In genomic region chr15:77870195-77871065, GRCh38 we compare ENCODE assay signal across 8 cellular contexts.
A peak's percentile ranks its signal among the peaks of the same experiment; 100 is the strongest.
DNase-seq lines count a peak whose midpoint lies in the region; ATAC-seq and TF ChIP-seq lines count a peak whose summit lies in the region.

No MANE protein-coding gene starts in this region.

- peaks cover 3% of the 10 kb centered on the region for H3K4me1 Mint-ChIP-seq in osteocyte (ENCODE audit: unreplicated experiment)

- peak; percentile 76 for TF ChIP-seq CTCF in osteocyte (IDR thresholded peaks at IDR 0.05)

- no peaks in the 10 kb centered on the region for H3K27me3 Mint-ChIP-seq in osteocyte (ENCODE audit: unreplicated experiment)

- ATAC-seq in GM21367 (IDR thresholded peaks at IDR 0.05; ENCODE audit: unreplicated experiment): no peak
- ATAC-seq in HG02763 (IDR thresholded peaks at IDR 0.05; ENCODE audit: unreplicated experiment): no peak

- DNase-seq in Caki2 (ENCODE audit: low read depth) (peak; percentile 53), HAP-1 (ENCODE audit: low spot score in 2 of 2) (peak; percentile 71 to 94), NOMO-1 (lab: John Stamatoyannopoulos, UW; ENCODE audit: unreplicated experiment in 2 of 2) (peak; percentile 40 to 42), glomerular endothelial cell (ENCODE audit: extremely low read depth, low read depth, low spot score) (peak; percentile 14), osteocyte (ENCODE audit: extremely low spot score, unreplicated experiment) (peak; percentile 90)
- peak; percentile 65 to 74 for DNase-seq in activated T-cell treated with anti-CD3 and anti-CD28 coated beads, Interleukin-2, amount 50 U/mL, for 48 hours

- H3K4me1 ChIP-seq in HAP-1: no peaks in the 10 kb centered on the region

- in situ Hi-C loops in Caki2 (cut with HindIII; ENCODE audit: low pct_unique_long_range_greater_than_20kb, low sequenced_read_pairs): no loop called here
- in situ Hi-C loops in HAP-1 (cut with MboI; ENCODE audit: low sequenced_read_pairs): loop anchor here (10.0 kb wide), 1 partner anchor 756 kb away; no protein-coding TSS in a partner anchor

- no peaks in the 10 kb centered on the region for H3K36me3 Mint-ChIP-seq in osteocyte (ENCODE audit: unreplicated experiment)

- H3K36me3 ChIP-seq in HAP-1 (replicated peaks): no peaks in the 10 kb centered on the region

- no peaks in the 10 kb centered on the region for H3K9me3 Mint-ChIP-seq in osteocyte (ENCODE audit: unreplicated experiment)

- no peaks in the 10 kb centered on the region; the same call in 1 of the 2 replicates for H3K27me3 ChIP-seq in HAP-1 (ENCODE audit: low read depth)

- H3K27ac Mint-ChIP-seq in osteocyte (ENCODE audit: unreplicated experiment): no peak overlapping the region

- no peak overlapping the region for H3K4me3 ChIP-seq in HAP-1

- H3K4me3 Mint-ChIP-seq in osteocyte (ENCODE audit: unreplicated experiment): no peak overlapping the region

- H3K9me3 ChIP-seq in HAP-1: no peaks in the 10 kb centered on the region

Comparison
In these comparisons a context has a peak if more than half of its experiments do, and no peak if none do; other contexts are left out.
1. DNase-seq: peak in every context shown above with its lines; median percentile 90 in osteocyte; 82 in HAP-1; 70 in activated T-cell treated with anti-CD3 and anti-CD28 coated beads, Interleukin-2, amount 50 U/mL, for 48 hours; 53 in Caki2; 41 in NOMO-1; 14 in glomerular endothelial cell.